In genomic region chr18:6414118-6414722, GRCh38 we compare ENCODE assay signal across 1 cellular context.
TF ChIP-seq lines count a peak whose summit lies in the region.

No MANE protein-coding gene starts in this region.

TF ChIP-seq in HepG2, 621 proteins besides CTCF, POLR2A, EP300 and RAD21 (continued from another document):
- TF ChIP-seq, protein P1, sequence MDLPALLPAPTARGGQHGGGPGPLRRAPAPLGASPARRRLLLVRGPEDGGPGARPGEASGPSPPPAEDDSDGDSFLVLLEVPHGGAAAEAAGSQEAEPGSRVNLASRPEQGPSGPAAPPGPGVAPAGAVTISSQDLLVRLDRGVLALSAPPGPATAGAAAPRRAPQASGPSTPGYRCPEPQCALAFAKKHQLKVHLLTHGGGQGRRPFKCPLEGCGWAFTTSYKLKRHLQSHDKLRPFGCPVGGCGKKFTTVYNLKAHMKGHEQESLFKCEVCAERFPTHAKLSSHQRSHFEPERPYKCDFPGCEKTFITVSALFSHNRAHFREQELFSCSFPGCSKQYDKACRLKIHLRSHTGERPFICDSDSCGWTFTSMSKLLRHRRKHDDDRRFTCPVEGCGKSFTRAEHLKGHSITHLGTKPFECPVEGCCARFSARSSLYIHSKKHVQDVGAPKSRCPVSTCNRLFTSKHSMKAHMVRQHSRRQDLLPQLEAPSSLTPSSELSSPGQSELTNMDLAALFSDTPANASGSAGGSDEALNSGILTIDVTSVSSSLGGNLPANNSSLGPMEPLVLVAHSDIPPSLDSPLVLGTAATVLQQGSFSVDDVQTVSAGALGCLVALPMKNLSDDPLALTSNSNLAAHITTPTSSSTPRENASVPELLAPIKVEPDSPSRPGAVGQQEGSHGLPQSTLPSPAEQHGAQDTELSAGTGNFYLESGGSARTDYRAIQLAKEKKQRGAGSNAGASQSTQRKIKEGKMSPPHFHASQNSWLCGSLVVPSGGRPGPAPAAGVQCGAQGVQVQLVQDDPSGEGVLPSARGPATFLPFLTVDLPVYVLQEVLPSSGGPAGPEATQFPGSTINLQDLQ (CRISPR knock-in tag; IDR thresholded peaks at IDR 0.05), result no peak
- no peak for TF ChIP-seq CHD4 (IDR thresholded peaks at IDR 0.05; ENCODE audit: borderline replicate concordance, low read length)
